Comparison of ENCODE assay signal across 22 cellular contexts in the genomic region with DNA sequence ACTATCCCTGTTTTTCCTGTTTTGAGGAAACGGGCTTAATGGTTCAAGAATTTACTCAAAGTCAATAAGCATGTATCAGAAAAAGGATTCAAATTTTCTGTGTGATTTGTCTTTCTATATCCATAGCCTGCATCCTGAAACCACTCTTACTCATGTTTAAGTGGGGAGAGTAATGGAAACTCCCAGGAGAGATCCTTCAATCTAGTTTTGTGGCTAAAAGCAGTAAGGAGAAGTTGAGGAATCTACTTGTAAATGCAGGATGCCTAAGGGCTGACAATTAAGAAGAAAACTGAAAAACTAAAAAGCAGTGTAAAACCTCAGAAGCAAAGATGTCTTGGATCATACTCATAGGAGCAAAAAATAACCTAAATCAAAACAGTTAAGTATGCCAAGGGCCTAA.
"Had no signal": no experiment of that assay in that cellular context is flagged by ENCODE, and none has a peak within 500 bp of the region (broad histone marks: within the 10 kb centered on the region; RNA-seq: fewer than 3 reads in every experiment).

No MANE protein-coding gene starts in this region.

- H3K4me3 Mint-ChIP-seq: T-cell had no signal

- H3K9me3 ChIP-seq: SK-N-SH had no signal

- H3K27ac Mint-ChIP-seq: T-cell had no signal

- H3K9me3 Mint-ChIP-seq: T-cell had no signal

- H3K27me3 Mint-ChIP-seq: T-cell had no signal

- H3K9ac ChIP-seq: SK-N-SH had no signal

- H3K27ac ChIP-seq: RWPE1 had no signal

- H3K4me2 ChIP-seq: SK-N-SH had no signal

- ATAC-seq: Panc1, T-cell had no signal

- DNase-seq: KBM-7, MV-4-11, NCI-H1048, NCI-H1105, NCI-H1417, NCI-H1436 treated with DMSO at 0.1 percent for 48 hours, NCI-H1694, NCI-H187 treated with DMSO at 0.1 percent for 48 hours, NCI-H2029 treated with DMSO at 0.1 percent for 48 hours, NCI-H2171 treated with DMSO at 0.1 percent for 48 hours, NCI-H2227 treated with DMSO at 0.1 percent for 48 hours, NCI-H446, NCI-H510A, NCI-H524 treated with DMSO at 0.1 percent for 48 hours, NCI-H69, NCI-H774, SHP77, SK-N-SH, SW 1271, T-cell had no signal
